ENCODE assay signal across 10 cellular contexts in the genomic region with DNA sequence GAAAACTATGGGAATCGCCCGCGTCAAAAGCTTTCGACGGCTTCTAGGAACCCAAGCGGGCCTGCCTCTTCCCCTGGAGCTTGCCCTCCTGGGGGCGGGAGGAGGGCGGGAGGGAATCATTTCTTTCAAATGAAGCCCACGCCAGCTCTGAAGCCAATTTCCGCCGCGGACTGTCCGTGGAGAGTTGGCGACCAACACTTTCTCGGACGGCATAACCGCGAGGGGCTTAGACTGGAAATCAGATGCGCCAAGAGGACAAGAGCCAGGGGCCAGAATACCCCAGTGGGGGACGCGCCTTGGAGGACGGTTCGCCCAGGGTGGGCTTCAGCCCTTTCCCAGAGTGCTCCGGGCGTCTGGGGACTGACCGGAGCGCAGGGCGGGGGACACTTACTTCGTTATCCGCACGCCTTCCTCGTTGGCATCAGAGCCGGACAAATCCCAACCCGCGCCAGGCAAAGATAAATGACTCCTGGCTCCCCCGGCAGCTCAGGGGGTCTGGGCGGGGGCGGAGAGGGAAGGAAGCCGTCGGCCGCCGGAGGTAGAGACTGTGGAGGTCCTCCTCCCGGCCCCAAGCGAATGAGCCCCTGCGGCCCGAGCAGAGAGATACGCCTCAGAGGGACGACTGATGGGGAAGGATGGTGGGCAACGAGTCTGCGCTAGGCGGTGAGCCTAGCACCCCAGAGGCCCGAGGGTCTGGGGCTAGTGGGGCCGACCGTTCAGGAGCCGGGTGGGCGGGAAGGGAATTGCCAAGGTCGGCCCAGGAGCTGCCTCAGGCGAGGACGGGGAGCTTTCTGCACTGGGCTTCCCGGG. TPM values are rescaled to one million over a fixed set of nuclear protein-coding genes. Genes with fewer than 3 reads are reported as not detected.
DNase-seq lines count a peak whose midpoint lies in the region; ATAC-seq, FAIRE-seq and TF ChIP-seq lines count a peak whose summit lies in the region.
"Had no signal": no experiment of that assay in that cellular context is flagged by ENCODE, and none has a peak within 500 bp of the region (broad histone marks: within the 10 kb centered on the region; RNA-seq: fewer than 3 reads in every experiment).

No MANE protein-coding gene starts in this region.

- peak overlapping the region; percentile 80 for H3K4me3 Mint-ChIP-seq in HFFc6

- no peak for DNase-seq in A549 (ENCODE audit: low read depth in 1 of 2, low spot score in 1 of 2)
- no peak for DNase-seq in HFFc6
- no peak for DNase-seq in breast epithelium (ENCODE audit: low spot score in 2 of 2)
- DNase-seq in mucosa of descending colon = peak in 2 of 3 donors; percentile 9 to 56
- DNase-seq in NCI-H2029 (lab: John Stamatoyannopoulos, UW) = no peak
- DNase-seq in left ventricle myocardium superior = no peak
- DNase-seq: naive B cell had no signal

- 90% methylated on average over 47 of the region's 60 CpGs for WGBS in A549 (ENCODE audit: missing lambda C conversion rate)

- peaks cover 33% of the 10 kb centered on the region for H3K4me1 Mint-ChIP-seq in HFFc6 (ENCODE audit: low read depth)

- intact Hi-C loops in breast epithelium (cut with DNase I; ENCODE audit: low total_unique reads) = loop anchor here (5.0 kb wide), 1 partner anchor 1965 kb away; the partner anchor contains the start of gene HSPD1
- intact Hi-C loops in mucosa of descending colon (cut with DNase I, micrococcal nuclease) = loop anchor here in 1 of 2 donors (10.0 kb wide), 1 partner anchor 1148 kb away; no protein-coding TSS in a partner anchor
- intact Hi-C loops in left ventricle myocardium superior (cut with micrococcal nuclease) = no loop called here

- peaks cover 12 to 79% of the 10 kb centered on the region in 2 donors for H3K27me3 ChIP-seq in breast epithelium

- H3K9me3 Mint-ChIP-seq in HFFc6 = no peaks in the 10 kb centered on the region

- H3K4me3 ChIP-seq in A549 (peak overlapping the region; percentile 57), breast epithelium (peak overlapping the region in 2 of 3 donors; percentile 53 to 70), mucosa of descending colon (peak overlapping the region; percentile 49)

- peak overlapping the region; percentile 83 to 93; a peak in 5 of 6 replicates for H3K27ac ChIP-seq in A549
- H3K27ac ChIP-seq in breast epithelium = no peak overlapping the region
- H3K27ac ChIP-seq: VCaP had no signal

- FAIRE-seq in A549 (lab: Jason Lieb, UNC) = no peak

- TF ChIP-seq RAD21 in A549 (conservative IDR thresholded peaks at IDR 0.05 in 1 of 2, IDR thresholded peaks at IDR 0.05 in 1 of 2) = no peak

- TF ChIP-seq CTCF in A549 (IDR thresholded peaks at IDR 0.05) = no peak
- TF ChIP-seq CTCF in HFFc6 (IDR thresholded peaks at IDR 0.05) = no peak
- no peak for TF ChIP-seq CTCF in breast epithelium (IDR thresholded peaks at IDR 0.05)
- TF ChIP-seq CTCF in mucosa of descending colon (IDR thresholded peaks at IDR 0.05) = no peak

- H3K36me3 ChIP-seq in breast epithelium (no peaks in the 10 kb centered on the region), mucosa of descending colon (ENCODE audit: low read depth) (no peaks in the 10 kb centered on the region)

- no peak for TF ChIP-seq EP300 in A549 (IDR thresholded peaks at IDR 0.05)

- H3K4me1 ChIP-seq in A549 (peaks cover 7% of the 10 kb centered on the region; the same call in 2 of the 3 replicates), breast epithelium (peaks cover 0 to 5% of the 10 kb centered on the region in 2 donors), mucosa of descending colon (ENCODE audit: low read depth) (peaks cover 14% of the 10 kb centered on the region)

- H3K9me3 ChIP-seq in A549 (no peaks in the 10 kb centered on the region), breast epithelium (no peaks in the 10 kb centered on the region), mucosa of descending colon (no peaks in the 10 kb centered on the region)

- peak overlapping the region; percentile 90 for H3K4me2 ChIP-seq in A549

- ATAC-seq in A549 = no peak; a peak in 1 of 6 replicates
- ATAC-seq in mucosa of descending colon = no peak
- no peak for ATAC-seq in GM19351 (IDR thresholded peaks at IDR 0.05; ENCODE audit: unreplicated experiment)
- no peak for ATAC-seq in GM18511 (IDR thresholded peaks at IDR 0.05; ENCODE audit: unreplicated experiment)
- no peak for ATAC-seq in left ventricle myocardium superior

- peaks cover 5% of the 10 kb centered on the region; the same call in 1 of the 2 replicates for H3K36me3 Mint-ChIP-seq in HFFc6 (ENCODE audit: low read depth)

- TF ChIP-seq POLR2A in A549 (IDR thresholded peaks at IDR 0.05; ENCODE audit: low read length) (no peak), breast epithelium (IDR thresholded peaks at IDR 0.05) (no peak)

- CTCF ChIA-PET in A549 (lab: Yijun Ruan, JAX) = interaction anchor here (0.6 to 3.0 kb wide), 9 partner anchors 9 to 81 kb away, joined by 3 to 11 read pairs (median 4); no protein-coding TSS in a partner anchor

- POLR2A ChIA-PET in A549 (lab: Yijun Ruan, JAX) = interaction anchor here (0.6 kb wide), 1 partner anchor 870 kb away, joined by 3 read pairs; no protein-coding TSS in a partner anchor

- peaks cover 33% of the 10 kb centered on the region for H3K27me3 Mint-ChIP-seq in HFFc6 (ENCODE audit: insufficient read depth)

- H3K27ac Mint-ChIP-seq in HFFc6 = no peak overlapping the region; the same call in 1 of the 2 replicates

TF ChIP-seq in A549, 52 proteins besides CTCF, POLR2A, EP300 and RAD21:
- no peak for TF ChIP-seq EHMT2 (IDR thresholded peaks at IDR 0.05; ENCODE audit: low read depth)
- no peak for TF ChIP-seq SMC3 (IDR thresholded peaks at IDR 0.05)
- TF ChIP-seq HOXB13 (CRISPR knock-in tag; IDR thresholded peaks at IDR 0.05; ENCODE audit: low read depth) = no peak
- no peak for TF ChIP-seq HDAC2 (IDR thresholded peaks at IDR 0.05)
- TF ChIP-seq EHF (CRISPR knock-in tag; IDR thresholded peaks at IDR 0.05) = no peak
- no peak for TF ChIP-seq TFCP2L1 (CRISPR knock-in tag; IDR thresholded peaks at IDR 0.05)
- TF ChIP-seq PHF8 (IDR thresholded peaks at IDR 0.05; ENCODE audit: borderline replicate concordance, low read depth) = no peak
- no peak for TF ChIP-seq NPAS2 (CRISPR knock-in tag; IDR thresholded peaks at IDR 0.05; ENCODE audit: borderline replicate concordance)
- no peak for TF ChIP-seq GATA3 (IDR thresholded peaks at IDR 0.05; ENCODE audit: borderline replicate concordance)
- no peak for TF ChIP-seq FOXS1 (CRISPR knock-in tag; IDR thresholded peaks at IDR 0.05)
- TF ChIP-seq RCOR1 (IDR thresholded peaks at IDR 0.05; ENCODE audit: low read depth, low read length) = no peak
- TF ChIP-seq RARB (CRISPR knock-in tag; IDR thresholded peaks at IDR 0.05) = no peak
- TF ChIP-seq SREBF2 (IDR thresholded peaks at IDR 0.05) = no peak
- no peak for TF ChIP-seq ZFP36 (IDR thresholded peaks at IDR 0.05; ENCODE audit: borderline replicate concordance, partially characterized antibody)
- TF ChIP-seq RFX5 (IDR thresholded peaks at IDR 0.05) = no peak
TF ChIP-seq in A549: peak in this region for 0.

RNA-seq across cellular contexts. Expression of gene SATB2, which starts 4.6 kb away (rescaled TPM):
- polyA plus RNA-seq in A549 (2011; rRNA removed) (3.4 and 4.0 TPM in 2 replicates), A549 (2017; fragmentation: RNase III; extraction: RNeasy Plus Mini Kit Qiagen cat#74134 plus additional on column Dnase treatment) (1.6 to 2.3 TPM (median 1.9 TPM) in 3 replicates)
- polyA plus RNA-seq in A549 (2012; cell fraction: cytosol; rRNA removed) = 2.2 TPM in 2 replicates
- 6.4 and 7.4 TPM in 2 replicates for polyA plus RNA-seq in A549 (2012; cell fraction: nucleus; rRNA removed)
- 15.0 and 16.5 TPM in 2 replicates for polyA minus RNA-seq in A549 (2011; rRNA and poly(A)+ RNA removed)
- 10 to 100 TPM in 4 of 6 experiments, 1 to 10 TPM in 2; 7.4 to 12.7 (median 11.9) TPM for total RNA-seq in HFFc6 (2021; fragmentation: NEBNext Ultra II Directional; extraction: Animal tissue kit (Norgen Biotek cat#: 25700))
- total RNA-seq in breast epithelium (10 to 100 TPM in 1 of 3 donors, 1 to 10 TPM in 2; 2.3 to 12.2 (median 8.2) TPM), mucosa of descending colon (100 to 1,000 TPM; 125 to 328 (median 183) TPM), left ventricle myocardium superior (1.3 TPM)

Comparison
In these comparisons a context has a peak if more than half of its experiments do, and no peak if none do; other contexts are left out.
1. DNase-seq: peak in mucosa of descending colon (2 of 3); none in A549 (0 of 2), HFFc6 (single experiment), breast epithelium (0 of 2), NCI-H2029 (single experiment) and left ventricle myocardium superior (single experiment).
2. H3K27ac ChIP-seq: peak in A549 (2 of 2); none in breast epithelium (0 of 2).
3. RNA of gene SATB2, which starts 4.6 kb away (total RNA-seq): 125 to 328 TPM in mucosa of descending colon; 7.4 to 12.7 TPM in HFFc6, 2.3 to 12.2 TPM in breast epithelium and 1.3 TPM in left ventricle myocardium superior (single experiment); every median in the first group is over 4 times any median in the second.
4. Peak in every context shown above with its lines, with median percentiles within 50 percentile points of each other: H3K4me3 ChIP-seq.